ENCODE assay signal across 18 cellular contexts in genomic region chr6:118621799-118622470, GRCh38. TPM values are rescaled to one million over a fixed set of nuclear protein-coding genes. Genes with fewer than 3 reads are reported as not detected.
DNase-seq lines count a peak whose midpoint lies in the region; ATAC-seq and TF ChIP-seq lines count a peak whose summit lies in the region.
"Had no signal": no experiment of that assay in that cellular context is flagged by ENCODE, and none has a peak within 500 bp of the region (broad histone marks: within the 10 kb centered on the region; RNA-seq: fewer than 3 reads in every experiment).

No MANE protein-coding gene starts in this region.

- ATAC-seq in heart left ventricle (peak in 3 of 4 donors; percentile 25 to 59 (median 38)), right cardiac atrium (no peak), gastrocnemius medialis (no peak)
- ATAC-seq: GM23338 had no signal

- 71 to 84% (median 75%) methylated on average over 7 of the region's 7 CpGs for whole genome bisulfite sequencing in heart left ventricle, 4 donors
- 86% methylated on average over 7 of the region's 7 CpGs for WGBS in right cardiac atrium

- peaks cover 0 to 33% (median 13%) of the 10 kb centered on the region in 12 donors for H3K4me1 ChIP-seq in heart left ventricle
- no peaks in the 10 kb centered on the region for H3K4me1 ChIP-seq in right cardiac atrium (ENCODE audit: control insufficient read depth, insufficient read depth, low read length)
- H3K4me1 ChIP-seq in gastrocnemius medialis: peaks cover 61 to 72% of the 10 kb centered on the region in 2 donors
- no peaks in the 10 kb centered on the region for H3K4me1 ChIP-seq in OCI-LY7 (ENCODE audit: insufficient read depth, low read length, poor library complexity, severe bottlenecking)

- H3K36me3 ChIP-seq in heart left ventricle (no peaks in the 10 kb centered on the region), gastrocnemius medialis (no peaks in the 10 kb centered on the region), OCI-LY7 (ENCODE audit: insufficient read depth, low read length) (no peaks in the 10 kb centered on the region; the same call in 1 of the 2 replicates)

- no peaks in the 10 kb centered on the region for H3K9me2 ChIP-seq in OCI-LY7 (ENCODE audit: insufficient read depth, low read length)

- no peak for TF ChIP-seq CTCF in heart left ventricle (IDR thresholded peaks at IDR 0.05)
- no peak for TF ChIP-seq CTCF in gastrocnemius medialis (IDR thresholded peaks at IDR 0.05 in 4 of 5, conservative IDR thresholded peaks at IDR 0.05 in 1 of 5)
- TF ChIP-seq CTCF in OCI-LY7 (conservative IDR thresholded peaks at IDR 0.05; ENCODE audit: low read length): no peak

- intact Hi-C loops in heart left ventricle (cut with DNase I): loop anchor here in 1 of 10 donors (10.0 kb wide), 1 partner anchor 153 kb away; no protein-coding TSS in a partner anchor
- intact Hi-C loops in right cardiac atrium (cut with DNase I): no loop called here
- intact Hi-C loops in gastrocnemius medialis (cut with DNase I; ENCODE audit: low total_unique reads): no loop called here
- intact Hi-C loops in OCI-LY7 (cut with micrococcal nuclease; ENCODE audit: unreplicated experiment): no loop called here

- TF ChIP-seq POLR2A in heart left ventricle (IDR thresholded peaks at IDR 0.05) (no peak), gastrocnemius medialis (IDR thresholded peaks at IDR 0.05) (no peak)

- in situ Hi-C loops in gastrocnemius medialis (cut with MboI; ENCODE audit: low sequenced_read_pairs in 4 of 4): loop anchor here in 3 of 4 donors (5.0 to 25.0 kb wide), 4 partner anchors 337 to 660 kb away; no protein-coding TSS in a partner anchor

- CTCF ChIA-PET in OCI-LY7 (lab: Charles Lee; ENCODE audit: unreplicated experiment): no interaction called here

- no TSS peak for BruUV-seq in OCI-LY7 (replicated peaks; lab: Mats Ljungman, UMichigan)

- no peaks in the 10 kb centered on the region for H3K79me2 ChIP-seq in OCI-LY7 (ENCODE audit: insufficient read depth, low read depth, low read length)

- H3K9me3 ChIP-seq in heart left ventricle: peaks cover 0 to 9% (median 0%) of the 10 kb centered on the region in 12 donors
- H3K9me3 ChIP-seq in right cardiac atrium (ENCODE audit: control insufficient read depth, low read length): no peaks in the 10 kb centered on the region
- H3K9me3 ChIP-seq in gastrocnemius medialis: no peaks in the 10 kb centered on the region
- H3K9me3 ChIP-seq in OCI-LY7 (ENCODE audit: low read length): no peaks in the 10 kb centered on the region; the same call in 1 of the 2 replicates

- DNase-seq in heart left ventricle (no peak), right cardiac atrium (no peak), GM03348 (ENCODE audit: low spot score) (peak; percentile 12), amniotic epithelial cell (ENCODE audit: low read depth) (peak; percentile 17), gastrocnemius medialis (no peak), NCI-H187 (lab: John Stamatoyannopoulos, UW) (no peak), kidney tubule cell (ENCODE audit: low spot score) (no peak), OCI-LY7 (ENCODE audit: low spot score) (no peak)
- DNase-seq: DMS79; HCEC 1CT; Kasumi-1; NCI-H1694 treated with DMSO at 0.1 percent for 48 hours; NCI-H2107; NCI-H510A; NCI-H748 treated with DMSO at 0.1 percent for 48 hours; NK-92 treated with Interleukin-12 subunit alpha and Interleukin-12 subunit beta, amount 100 ng/mL, for 24 hours; SHP77 had no signal

- H2AFZ ChIP-seq in OCI-LY7 (ENCODE audit: low read length): no peak overlapping the region
- H2AFZ ChIP-seq: GM23338 had no signal

- H3K4me3 ChIP-seq in heart left ventricle (no peak overlapping the region), right cardiac atrium (ENCODE audit: low read length) (no peak overlapping the region), gastrocnemius medialis (no peak overlapping the region), OCI-LY7 (ENCODE audit: low read depth, low read length, poor library complexity, severe bottlenecking) (no peak overlapping the region)
- H3K4me3 ChIP-seq: GM23338 had no signal

- H3K27ac ChIP-seq in heart left ventricle (peak overlapping the region in 1 of 12 donors; percentile 30), right cardiac atrium (ENCODE audit: low read length) (no peak overlapping the region), gastrocnemius medialis (peak overlapping the region in 3 of 4 donors; percentile 6 to 53 (median 11)), OCI-LY7 (ENCODE audit: low read depth, low read length, poor library complexity, severe bottlenecking) (no peak overlapping the region)

- no peak overlapping the region for H3K4me2 ChIP-seq in OCI-LY7 (ENCODE audit: low read length)
- H3K4me2 ChIP-seq: GM23338 had no signal

- H3K27me3 ChIP-seq in heart left ventricle (no peaks in the 10 kb centered on the region), right cardiac atrium (ENCODE audit: control insufficient read depth, insufficient read depth) (no peaks in the 10 kb centered on the region), gastrocnemius medialis (no peaks in the 10 kb centered on the region)

- POLR2A ChIA-PET in OCI-LY7 (lab: Charles Lee): no interaction called here

- H4K20me1 ChIP-seq in OCI-LY7 (ENCODE audit: insufficient read depth, low read length): no peaks in the 10 kb centered on the region

RNA-seq across cellular contexts. Expression of gene CEP85L, which starts 29.5 kb away (rescaled TPM):
- total RNA-seq in heart left ventricle: 10 to 100 TPM in 1 of 9 donors, 1 to 10 TPM in 8; 5.1 to 14.4 (median 7.6) TPM
- 1 to 10 TPM; 1.9 to 7.7 TPM for polyA plus RNA-seq in heart left ventricle
- total RNA-seq in right cardiac atrium: 10 to 100 TPM in 1 of 4 donors, 1 to 10 TPM in 3; 6.3 to 11.5 (median 8.5) TPM
- 3.8 TPM for polyA plus RNA-seq in right cardiac atrium
- total RNA-seq in gastrocnemius medialis: 10 to 100 TPM; 15.6 to 22.8 (median 21.9) TPM
- total RNA-seq in OCI-LY7 (2014; rRNA removed; shearing (Covaris generic)): 7.4 and 9.6 TPM in 2 replicates
- 12.0 and 15.4 TPM in 2 replicates for total RNA-seq in OCI-LY7 (2022)

Comparison
In these comparisons a context has a peak if more than half of its experiments do, and no peak if none do; other contexts are left out.
1. ATAC-seq: peak in heart left ventricle (3 of 4); none in right cardiac atrium (0 of 2) and gastrocnemius medialis (0 of 2).
2. DNase-seq: peak in GM03348 (single experiment) and amniotic epithelial cell (single experiment); none in heart left ventricle (0 of 5), right cardiac atrium (0 of 3), gastrocnemius medialis (0 of 2), NCI-H187 (0 of 2), kidney tubule cell (single experiment) and OCI-LY7 (single experiment).
3. H3K27ac ChIP-seq: peak in gastrocnemius medialis (3 of 4); none in right cardiac atrium (single experiment) and OCI-LY7 (single experiment).